Comparison of ENCODE assay signal across 8 cellular contexts in genomic region chr1:243253211-243253926, GRCh38. TPM values are rescaled to one million over a fixed set of nuclear protein-coding genes. Genes with fewer than 3 reads are reported as not detected.
DNase-seq lines count a peak whose midpoint lies in the region; ATAC-seq lines count a peak whose summit lies in the region.

No MANE protein-coding gene starts in this region.

- peak; percentile 57 for DNase-seq in ACHN
- DNase-seq in GM23248, result peak; percentile 59
- peak; percentile 21 for DNase-seq in activated CD8-positive, alpha-beta T cell treated with anti-CD3 and anti-CD28 coated beads, Interleukin-2, amount 10 ng/mL, durations not matched to agents 7 days and 5 days
- DNase-seq in dedifferentiated amniotic fluid mesenchymal stem cell (ENCODE audit: extremely low spot score), result no peak
- DNase-seq in stimulated activated naive CD4-positive, alpha-beta T cell treated with Interleukin-2 at 50 U/mL for 16 hours (lab: John Stamatoyannopoulos, UW), result no peak

- peaks cover 21% of the 10 kb centered on the region for H3K4me1 Mint-ChIP-seq in activated CD8-positive, alpha-beta T cell treated with anti-CD3 and anti-CD28 coated beads, Interleukin-2, amount 10 ng/mL, durations not matched to agents 7 days and 5 days (ENCODE audit: low read depth)
- peaks cover 32% of the 10 kb centered on the region for H3K4me1 Mint-ChIP-seq in stimulated activated memory B cell treated with anti-CD40 and anti-IgM and Interleukin-4, amounts not matched to agents 10 μg/mL and 1 μg/mL and 100 μg/mL, for 72 hours

- no peaks in the 10 kb centered on the region for H3K9me2 ChIP-seq in GM23248 (ENCODE audit: insufficient read depth)

- H3K27ac ChIP-seq in GM23248 (peak overlapping the region; percentile 88), iPS-18a (ENCODE audit: low read length) (no peak overlapping the region)

- H3K9me3 Mint-ChIP-seq in activated CD8-positive, alpha-beta T cell treated with anti-CD3 and anti-CD28 coated beads, Interleukin-2, amount 10 ng/mL, durations not matched to agents 7 days and 5 days (ENCODE audit: insufficient read depth), result no peaks in the 10 kb centered on the region
- H3K9me3 Mint-ChIP-seq in stimulated activated memory B cell treated with anti-CD40 and anti-IgM and Interleukin-4, amounts not matched to agents 10 μg/mL and 1 μg/mL and 100 μg/mL, for 72 hours, result no peaks in the 10 kb centered on the region

- peaks cover 86% of the 10 kb centered on the region for H3K79me2 ChIP-seq in GM23248 (ENCODE audit: insufficient read depth)

- H3K36me3 Mint-ChIP-seq in activated CD8-positive, alpha-beta T cell treated with anti-CD3 and anti-CD28 coated beads, Interleukin-2, amount 10 ng/mL, durations not matched to agents 7 days and 5 days (ENCODE audit: low read depth), result peaks cover 6% of the 10 kb centered on the region
- H3K36me3 Mint-ChIP-seq in stimulated activated memory B cell treated with anti-CD40 and anti-IgM and Interleukin-4, amounts not matched to agents 10 μg/mL and 1 μg/mL and 100 μg/mL, for 72 hours, result no peaks in the 10 kb centered on the region

- peak overlapping the region; percentile 93 for H3K4me3 Mint-ChIP-seq in activated CD8-positive, alpha-beta T cell treated with anti-CD3 and anti-CD28 coated beads, Interleukin-2, amount 10 ng/mL, durations not matched to agents 7 days and 5 days
- peak overlapping the region; percentile 96 for H3K4me3 Mint-ChIP-seq in stimulated activated memory B cell treated with anti-CD40 and anti-IgM and Interleukin-4, amounts not matched to agents 10 μg/mL and 1 μg/mL and 100 μg/mL, for 72 hours

- H3K9me3 ChIP-seq in GM23248 (ENCODE audit: low read depth) (no peaks in the 10 kb centered on the region), iPS-18a (ENCODE audit: control insufficient read depth, low read depth, low read length) (no peaks in the 10 kb centered on the region)

- no peaks in the 10 kb centered on the region for H3K27me3 Mint-ChIP-seq in activated CD8-positive, alpha-beta T cell treated with anti-CD3 and anti-CD28 coated beads, Interleukin-2, amount 10 ng/mL, durations not matched to agents 7 days and 5 days (ENCODE audit: low read depth)
- no peaks in the 10 kb centered on the region for H3K27me3 Mint-ChIP-seq in stimulated activated memory B cell treated with anti-CD40 and anti-IgM and Interleukin-4, amounts not matched to agents 10 μg/mL and 1 μg/mL and 100 μg/mL, for 72 hours

- WGBS in GM23248 (ENCODE audit: low coverage in 1 of 2, low lambda C conversion rate in 2 of 2, missing lambda C conversion rate in 2 of 2), 2 experiments, result 6 to 8% methylated on average over 8 of the region's 8 CpGs

- H3K36me3 ChIP-seq in GM23248 (ENCODE audit: low read depth), result no peaks in the 10 kb centered on the region
- no peaks in the 10 kb centered on the region for H3K36me3 ChIP-seq in iPS-18a (ENCODE audit: control insufficient read depth, low read depth, low read length)

- ATAC-seq in activated CD8-positive, alpha-beta T cell treated with anti-CD3 and anti-CD28 coated beads, Interleukin-2, amount 10 ng/mL, durations not matched to agents 7 days and 5 days, result no peak
- no peak for ATAC-seq in stimulated activated memory B cell treated with anti-CD40 and anti-IgM and Interleukin-4, amounts not matched to agents 10 μg/mL and 1 μg/mL and 100 μg/mL, for 72 hours
- no peak for ATAC-seq in HG03280 (IDR thresholded peaks at IDR 0.05; ENCODE audit: unreplicated experiment)

- H3K27me3 ChIP-seq in GM23248 (replicated peaks; ENCODE audit: insufficient read depth) (no peaks in the 10 kb centered on the region), iPS-18a (ENCODE audit: control insufficient read depth, insufficient read depth, low read length) (no peaks in the 10 kb centered on the region)

- H2AFZ ChIP-seq in GM23248, result no peak overlapping the region

- H3K9ac ChIP-seq in GM23248, result peak overlapping the region; percentile 85
- H3K9ac ChIP-seq in iPS-18a (ENCODE audit: low read length), result peak overlapping the region; percentile 77

- peak overlapping the region; percentile 84 for H3K4me3 ChIP-seq in GM23248
- peak overlapping the region; percentile 98 for H3K4me3 ChIP-seq in iPS-18a (ENCODE audit: low read length)

- peaks cover 12% of the 10 kb centered on the region; the same call in 1 of the 2 replicates for H4K20me1 ChIP-seq in GM23248 (ENCODE audit: insufficient read depth)

- H3F3A ChIP-seq in GM23248 (ENCODE audit: insufficient read depth), result peaks cover 53% of the 10 kb centered on the region

- POLR2A ChIA-PET in activated CD8-positive, alpha-beta T cell treated with anti-CD3 and anti-CD28 coated beads, Interleukin-2, amount 10 ng/mL, durations not matched to agents 7 days and 5 days (lab: Charles Lee), result interaction anchor here (0.8 to 1.4 kb wide), 2 partner anchors 596 to 795 kb away, joined by 3 read pairs; partner anchors contain the start of gene AKT3

- in situ Hi-C loops in ACHN (cut with HindIII; ENCODE audit: low pct_ligation_motif_present, low pct_unique_long_range_greater_than_20kb, low sequenced_read_pairs), result no loop called here
- in situ Hi-C loops in GM23248 (cut with MboI), result no loop called here

- H3K4me1 ChIP-seq in GM23248 (ENCODE audit: insufficient read depth) (peaks cover 47% of the 10 kb centered on the region), iPS-18a (ENCODE audit: control insufficient read depth, low read depth, low read length) (peaks cover 25% of the 10 kb centered on the region)

- peak overlapping the region; percentile 43 for H3K27ac Mint-ChIP-seq in activated CD8-positive, alpha-beta T cell treated with anti-CD3 and anti-CD28 coated beads, Interleukin-2, amount 10 ng/mL, durations not matched to agents 7 days and 5 days
- H3K27ac Mint-ChIP-seq in stimulated activated memory B cell treated with anti-CD40 and anti-IgM and Interleukin-4, amounts not matched to agents 10 μg/mL and 1 μg/mL and 100 μg/mL, for 72 hours, result peak overlapping the region; percentile 98

- CTCF ChIA-PET in activated CD8-positive, alpha-beta T cell treated with anti-CD3 and anti-CD28 coated beads, Interleukin-2, amount 10 ng/mL, durations not matched to agents 7 days and 5 days (lab: Charles Lee), result no interaction called here

- H3K4me2 ChIP-seq in GM23248 (ENCODE audit: unreplicated experiment), result peak overlapping the region; percentile 99

RNA-seq across cellular contexts. Expression of gene CEP170, which starts 1.7 kb away (rescaled TPM):
- 81.0 and 89.8 TPM in 2 replicates for total RNA-seq in GM23248 (2014; rRNA removed; shearing (Covaris generic))
- polyA plus RNA-seq in GM23248 (2016; fragmentation: Nextera tagmentation; extraction: Ambion mirVana), result 55.4 and 56.7 TPM in 2 replicates
- total RNA-seq in activated CD8-positive, alpha-beta T cell treated with anti-CD3 and anti-CD28 coated beads, Interleukin-2, amount 10 ng/mL, durations not matched to agents 7 days and 5 days, result 10 to 100 TPM; 24.3 to 26.9 TPM

RNA-seq across cellular contexts. Expression of gene SDCCAG8, which starts 2.5 kb away (rescaled TPM):
- total RNA-seq in GM23248 (2014; rRNA removed; shearing (Covaris generic)), result 29.4 and 69.4 TPM in 2 replicates
- 41.9 and 45.3 TPM in 2 replicates for polyA plus RNA-seq in GM23248 (2016; fragmentation: Nextera tagmentation; extraction: Ambion mirVana)
- 10 to 100 TPM; 16.6 to 20.0 TPM for total RNA-seq in activated CD8-positive, alpha-beta T cell treated with anti-CD3 and anti-CD28 coated beads, Interleukin-2, amount 10 ng/mL, durations not matched to agents 7 days and 5 days

Comparison
In these comparisons a context has a peak if more than half of its experiments do, and no peak if none do; other contexts are left out.
1. DNase-seq: peak in ACHN (single experiment), GM23248 (single experiment) and activated CD8-positive, alpha-beta T cell treated with anti-CD3 and anti-CD28 coated beads, Interleukin-2, amount 10 ng/mL, durations not matched to agents 7 days and 5 days (single experiment); none in dedifferentiated amniotic fluid mesenchymal stem cell (single experiment) and stimulated activated naive CD4-positive, alpha-beta T cell treated with Interleukin-2 at 50 U/mL for 16 hours (single experiment).